ENCODE assay signal across 23 cellular contexts in genomic region chr5:62780888-62781287, GRCh38.
"Had no signal": no experiment of that assay in that cellular context is flagged by ENCODE, and none has a peak within 500 bp of the region (broad histone marks: within the 10 kb centered on the region; RNA-seq: fewer than 3 reads in every experiment).

No MANE protein-coding gene starts in this region.

- H3K27me3 Mint-ChIP-seq: activated B cell treated with CpG ODN at 0.5 μM for 24 hours; activated CD8-positive, alpha-beta memory T cell treated with anti-CD3 and anti-CD28 coated beads, Interleukin-2, amount 10 ng/mL, durations not matched to agents 7 days and 5 days; activated naive CD8-positive, alpha-beta T cell treated with anti-CD3 and anti-CD28 coated beads, Interleukin-2, amount 10 ng/mL, durations not matched to agents 7 days and 5 days; dendritic cell treated with granulocyte-macrophage colony-stimulating factor and Interleukin-4, amounts not matched to agents 40 ng/mL and 50 ng/mL, for 4 days had no signal

- DNase-seq: activated B cell treated with CpG ODN at 0.5 μM for 24 hours; activated CD4-positive, alpha-beta memory T cell treated with anti-CD3 and anti-CD28 coated beads, Interleukin-2, amount 10 ng/mL, durations not matched to agents 7 days and 5 days; activated CD4-positive, alpha-beta T cell treated with anti-CD3 and anti-CD28 coated beads for 48 hours; activated CD8-positive, alpha-beta memory T cell treated with anti-CD3 and anti-CD28 coated beads, Interleukin-2, amount 10 ng/mL, durations not matched to agents 7 days and 5 days; activated naive CD4-positive, alpha-beta T cell treated with Interleukin-2 at 50 U/mL for 16 hours; activated naive CD8-positive, alpha-beta T cell treated with anti-CD3 and anti-CD28 coated beads, Interleukin-2, amount 10 ng/mL, durations not matched to agents 7 days and 5 days; amygdala; effector memory CD4-positive, alpha-beta T cell; esophagus squamous epithelium; kidney; occipital lobe; retina; stimulated activated CD4-positive, alpha-beta T cell treated with anti-CD3 and anti-CD28 coated beads, Interleukin-2, amount 100 ng/mL, for 24 hours; testis had no signal

- H3K9me3 Mint-ChIP-seq: activated CD4-positive, alpha-beta memory T cell treated with anti-CD3 and anti-CD28 coated beads, Interleukin-2, amount 10 ng/mL, durations not matched to agents 7 days and 5 days; activated naive CD8-positive, alpha-beta T cell treated with anti-CD3 and anti-CD28 coated beads, Interleukin-2, amount 10 ng/mL, durations not matched to agents 7 days and 5 days; activated T-helper 17 cell treated with anti-CD3 and anti-CD28 coated beads, Interleukin-2, amount 50 U/mL, for 72 hours; dendritic cell treated with granulocyte-macrophage colony-stimulating factor and Interleukin-4, amounts not matched to agents 40 ng/mL and 50 ng/mL, for 4 days; mesothelial cell of epicardium; nephron; T-helper 2 cell treated with Interferon-gamma antibody and Interleukin-4, amounts not matched to agents 5 μg/mL and 100 μg/mL, for 36 hours had no signal

- H3K36me3 ChIP-seq: cardiac muscle cell, esophagus squamous epithelium, upper lobe of left lung had no signal

- H3K36me3 Mint-ChIP-seq: activated CD8-positive, alpha-beta memory T cell treated with anti-CD3 and anti-CD28 coated beads, Interleukin-2, amount 10 ng/mL, durations not matched to agents 7 days and 5 days; activated naive CD8-positive, alpha-beta T cell treated with anti-CD3 and anti-CD28 coated beads, Interleukin-2, amount 10 ng/mL, durations not matched to agents 7 days and 5 days; mesothelial cell of epicardium had no signal

- H3K27ac Mint-ChIP-seq: activated B cell treated with CpG ODN at 0.5 μM for 24 hours; activated CD4-positive, alpha-beta memory T cell treated with anti-CD3 and anti-CD28 coated beads, Interleukin-2, amount 10 ng/mL, durations not matched to agents 7 days and 5 days; activated CD8-positive, alpha-beta memory T cell treated with anti-CD3 and anti-CD28 coated beads, Interleukin-2, amount 10 ng/mL, durations not matched to agents 7 days and 5 days; activated naive CD8-positive, alpha-beta T cell treated with anti-CD3 and anti-CD28 coated beads, Interleukin-2, amount 10 ng/mL, durations not matched to agents 7 days and 5 days; activated T-helper 17 cell treated with anti-CD3 and anti-CD28 coated beads, Interleukin-2, amount 50 U/mL, for 72 hours; dendritic cell treated with granulocyte-macrophage colony-stimulating factor and Interleukin-4, amounts not matched to agents 40 ng/mL and 50 ng/mL, for 4 days; mesothelial cell of epicardium; nephron; T-helper 2 cell treated with Interferon-gamma antibody and Interleukin-4, amounts not matched to agents 5 μg/mL and 100 μg/mL, for 36 hours had no signal

- H3K4me1 Mint-ChIP-seq: activated T-helper 17 cell treated with anti-CD3 and anti-CD28 coated beads, Interleukin-2, amount 50 U/mL, for 72 hours; mesothelial cell of epicardium; nephron had no signal

- H3K9me3 ChIP-seq: esophagus squamous epithelium, testis, upper lobe of left lung had no signal

- H3K27ac ChIP-seq: cardiac muscle cell, esophagus squamous epithelium, testis, upper lobe of left lung had no signal

- ATAC-seq: activated CD8-positive, alpha-beta memory T cell treated with anti-CD3 and anti-CD28 coated beads, Interleukin-2, amount 10 ng/mL, durations not matched to agents 7 days and 5 days; activated T-helper 17 cell treated with anti-CD3 and anti-CD28 coated beads, Interleukin-2, amount 50 U/mL, for 72 hours; left lobe of liver had no signal

- H3K4me3 Mint-ChIP-seq: activated B cell treated with CpG ODN at 0.5 μM for 24 hours; activated CD4-positive, alpha-beta memory T cell treated with anti-CD3 and anti-CD28 coated beads, Interleukin-2, amount 10 ng/mL, durations not matched to agents 7 days and 5 days; activated CD8-positive, alpha-beta memory T cell treated with anti-CD3 and anti-CD28 coated beads, Interleukin-2, amount 10 ng/mL, durations not matched to agents 7 days and 5 days; activated naive CD8-positive, alpha-beta T cell treated with anti-CD3 and anti-CD28 coated beads, Interleukin-2, amount 10 ng/mL, durations not matched to agents 7 days and 5 days; activated T-helper 17 cell treated with anti-CD3 and anti-CD28 coated beads, Interleukin-2, amount 50 U/mL, for 72 hours; dendritic cell treated with granulocyte-macrophage colony-stimulating factor and Interleukin-4, amounts not matched to agents 40 ng/mL and 50 ng/mL, for 4 days; mesothelial cell of epicardium; nephron; T-helper 2 cell treated with Interferon-gamma antibody and Interleukin-4, amounts not matched to agents 5 μg/mL and 100 μg/mL, for 36 hours had no signal

- H3K4me1 ChIP-seq: testis had no signal

- H3K4me3 ChIP-seq: cardiac muscle cell, esophagus squamous epithelium, lung, testis, upper lobe of left lung had no signal

- H3K27me3 ChIP-seq: cardiac muscle cell, esophagus squamous epithelium, testis, upper lobe of left lung had no signal
